Comparison of ENCODE assay signal across 8 cellular contexts in genomic region chr12:62192486-62193250, GRCh38.
A peak's percentile ranks its signal among the peaks of the same experiment; 100 is the strongest.
DNase-seq lines count a peak whose midpoint lies in the region; ATAC-seq and TF ChIP-seq lines count a peak whose summit lies in the region.

No MANE protein-coding gene starts in this region.

- TF ChIP-seq CTCF in GM06990 (IDR thresholded peaks at IDR 0.05; ENCODE audit: insufficient read depth, low read length, poor library complexity, severe bottlenecking) (peak; percentile 75), LNCaP clone FGC (IDR thresholded peaks at IDR 0.05; ENCODE audit: control insufficient read depth, extremely low read depth, insufficient read depth) (peak; percentile 65)

- intact Hi-C loops in aorta (cut with DNase I), result loop anchor here (5.0 to 10.0 kb wide), 2 partner anchors 190 to 1508 kb away; no protein-coding TSS in a partner anchor

- no peak overlapping the region for H3K27ac ChIP-seq in aorta (ENCODE audit: low read depth in 1 of 2, low read length in 2 of 2)

- peak; percentile 90 for ATAC-seq in aorta (ENCODE audit: low FRiP score)

- DNase-seq in GM06990 (ENCODE audit: extremely low read depth, insufficient read length) (peak; percentile 46), HCEC 1CT (peak; percentile 75), LNCaP clone FGC (ENCODE audit: low read depth) (peak; percentile 60), RKO (ENCODE audit: low spot score) (peak; percentile 75), glomerular endothelial cell (ENCODE audit: extremely low read depth, low read depth, low spot score) (peak; percentile 80), nucleus accumbens (lab: John Stamatoyannopoulos, UW) (peak in 44 of 56 donors; percentile 2 to 69 (median 30)), aorta (peak; percentile 62 to 76)
- peak; percentile 38 for DNase-seq in activated naive CD4-positive, alpha-beta T cell treated with anti-CD3 and anti-CD28 coated beads, Interleukin-2, amount 50 U/mL, for 16 hours

- H3K36me3 ChIP-seq in GM06990 (ENCODE audit: control insufficient read depth, insufficient read depth, low read length) (no peaks in the 10 kb centered on the region), aorta (ENCODE audit: control insufficient read depth in 1 of 2, insufficient read depth in 2 of 2, low read length in 1 of 2) (no peaks in the 10 kb centered on the region)

- 8% methylated on average over 20 of the region's 20 CpGs for WGBS in aorta, 2 donors

- H3K27me3 ChIP-seq in GM06990 (replicated peaks; ENCODE audit: control insufficient read depth, insufficient read depth, low read length) (peaks cover 3% of the 10 kb centered on the region; the same call in 1 of the 2 replicates), aorta (ENCODE audit: control insufficient read depth in 1 of 2, insufficient read depth in 2 of 2, low read length in 1 of 2) (no peaks in the 10 kb centered on the region)

- H3K4me1 ChIP-seq in aorta (ENCODE audit: control insufficient read depth in 1 of 2, insufficient read depth in 2 of 2, low read length in 2 of 2), result no peaks in the 10 kb centered on the region

- no peaks in the 10 kb centered on the region for H3K9me3 ChIP-seq in aorta (ENCODE audit: control insufficient read depth, low read length)

- H3K4me3 ChIP-seq in GM06990 (replicated peaks; ENCODE audit: low read depth, low read length), result peak overlapping the region; percentile 25; the same call in 1 of the 2 replicates
- peak overlapping the region; percentile 28 for H3K4me3 ChIP-seq in LNCaP clone FGC (ENCODE audit: low read depth, low read length)
- peak overlapping the region; percentile 62 to 67 for H3K4me3 ChIP-seq in aorta (ENCODE audit: low read length in 2 of 2)

Comparison
In these comparisons a context has a peak if more than half of its experiments do, and no peak if none do; other contexts are left out.
1. DNase-seq: peak in every context shown above with its lines; median percentile 80 in glomerular endothelial cell; 75 in HCEC 1CT; 75 in RKO; 69 in aorta; 60 in LNCaP clone FGC; 46 in GM06990; 38 in activated naive CD4-positive, alpha-beta T cell treated with anti-CD3 and anti-CD28 coated beads, Interleukin-2, amount 50 U/mL, for 16 hours; 30 in nucleus accumbens.